Comparison of ENCODE assay signal across 1 cellular context in the genomic region with DNA sequence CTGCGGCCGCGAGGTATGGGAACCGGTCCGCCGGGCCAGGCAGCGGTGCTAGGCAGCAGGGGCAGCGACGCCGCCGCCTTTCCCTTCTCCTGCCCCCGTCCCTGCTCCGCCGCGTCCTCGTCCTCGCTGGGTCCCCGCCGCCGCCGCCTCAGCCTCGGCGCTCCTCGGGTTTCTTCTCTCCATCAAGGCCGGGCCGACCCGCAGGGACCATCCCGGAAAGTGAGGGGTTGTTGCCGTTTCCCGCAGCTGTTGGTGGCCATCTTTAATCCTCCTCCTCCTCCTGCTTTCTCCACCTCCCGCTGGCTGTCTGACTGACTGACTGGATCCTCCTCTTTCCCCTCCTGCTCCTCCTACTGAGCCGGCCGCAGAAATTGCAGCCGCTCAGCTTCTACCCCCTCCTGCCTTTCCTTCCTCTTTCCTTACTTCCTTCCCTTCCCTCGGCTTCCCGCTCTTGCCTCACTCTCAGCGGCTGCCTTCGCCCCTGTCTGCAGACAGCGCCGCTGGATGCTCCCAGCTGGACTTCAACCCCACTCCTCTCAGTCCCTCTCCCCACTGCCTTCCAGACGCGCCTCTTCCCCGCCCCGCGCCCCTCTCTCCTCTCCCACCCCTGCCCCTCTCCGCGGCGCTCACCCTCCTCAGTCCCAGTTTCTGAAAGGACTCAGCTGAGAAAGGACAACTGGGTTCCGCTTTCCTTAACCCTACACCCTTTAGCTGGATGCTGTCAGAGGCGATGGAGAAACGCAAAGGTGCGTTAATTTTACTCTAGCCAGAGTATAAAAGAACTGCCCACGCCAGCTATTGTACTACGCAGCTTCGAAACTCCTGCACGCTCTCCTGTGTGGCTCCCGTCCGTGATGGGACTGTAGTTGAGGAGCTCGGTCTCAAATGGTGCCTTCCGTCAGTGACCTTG.
TF ChIP-seq lines count a peak whose summit lies in the region.

A gene with protein sequence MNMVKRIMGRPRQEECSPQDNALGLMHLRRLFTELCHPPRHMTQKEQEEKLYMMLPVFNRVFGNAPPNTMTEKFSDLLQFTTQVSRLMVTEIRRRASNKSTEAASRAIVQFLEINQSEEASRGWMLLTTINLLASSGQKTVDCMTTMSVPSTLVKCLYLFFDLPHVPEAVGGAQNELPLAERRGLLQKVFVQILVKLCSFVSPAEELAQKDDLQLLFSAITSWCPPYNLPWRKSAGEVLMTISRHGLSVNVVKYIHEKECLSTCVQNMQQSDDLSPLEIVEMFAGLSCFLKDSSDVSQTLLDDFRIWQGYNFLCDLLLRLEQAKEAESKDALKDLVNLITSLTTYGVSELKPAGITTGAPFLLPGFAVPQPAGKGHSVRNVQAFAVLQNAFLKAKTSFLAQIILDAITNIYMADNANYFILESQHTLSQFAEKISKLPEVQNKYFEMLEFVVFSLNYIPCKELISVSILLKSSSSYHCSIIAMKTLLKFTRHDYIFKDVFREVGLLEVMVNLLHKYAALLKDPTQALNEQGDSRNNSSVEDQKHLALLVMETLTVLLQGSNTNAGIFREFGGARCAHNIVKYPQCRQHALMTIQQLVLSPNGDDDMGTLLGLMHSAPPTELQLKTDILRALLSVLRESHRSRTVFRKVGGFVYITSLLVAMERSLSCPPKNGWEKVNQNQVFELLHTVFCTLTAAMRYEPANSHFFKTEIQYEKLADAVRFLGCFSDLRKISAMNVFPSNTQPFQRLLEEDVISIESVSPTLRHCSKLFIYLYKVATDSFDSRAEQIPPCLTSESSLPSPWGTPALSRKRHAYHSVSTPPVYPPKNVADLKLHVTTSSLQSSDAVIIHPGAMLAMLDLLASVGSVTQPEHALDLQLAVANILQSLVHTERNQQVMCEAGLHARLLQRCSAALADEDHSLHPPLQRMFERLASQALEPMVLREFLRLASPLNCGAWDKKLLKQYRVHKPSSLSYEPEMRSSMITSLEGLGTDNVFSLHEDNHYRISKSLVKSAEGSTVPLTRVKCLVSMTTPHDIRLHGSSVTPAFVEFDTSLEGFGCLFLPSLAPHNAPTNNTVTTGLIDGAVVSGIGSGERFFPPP (N-terminal part only) (minus strand): TSS at position 309 of the 910 bp plus-strand sequence. CDS start 106,099 bp downstream, outside the sequence.

TF ChIP-seq in HepG2, 621 proteins besides CTCF, POLR2A, EP300 and RAD21 (continued from another document and continues in another):
- TF ChIP-seq, protein P1, sequence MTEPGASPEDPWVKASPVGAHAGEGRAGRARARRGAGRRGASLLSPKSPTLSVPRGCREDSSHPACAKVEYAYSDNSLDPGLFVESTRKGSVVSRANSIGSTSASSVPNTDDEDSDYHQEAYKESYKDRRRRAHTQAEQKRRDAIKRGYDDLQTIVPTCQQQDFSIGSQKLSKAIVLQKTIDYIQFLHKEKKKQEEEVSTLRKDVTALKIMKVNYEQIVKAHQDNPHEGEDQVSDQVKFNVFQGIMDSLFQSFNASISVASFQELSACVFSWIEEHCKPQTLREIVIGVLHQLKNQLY (CRISPR knock-in tag; IDR thresholded peaks at IDR 0.05), result no peak
- TF ChIP-seq ZNF180 (CRISPR knock-in tag; IDR thresholded peaks at IDR 0.05; ENCODE audit: borderline replicate concordance, low read depth) (no peak), PCBP2 (optimal IDR thresholded peaks at IDR 0.05; ENCODE audit: low read depth, low read length, poor library complexity, severe bottlenecking) (no peak), SAP130 (CRISPR knock-in tag; IDR thresholded peaks at IDR 0.05; ENCODE audit: low read depth) (peak; percentile 70; the same call in 1 of the 2 replicates), ZNF569 (CRISPR knock-in tag; IDR thresholded peaks at IDR 0.05; ENCODE audit: borderline replicate concordance) (no peak), ZSCAN21 (CRISPR knock-in tag; IDR thresholded peaks at IDR 0.05; ENCODE audit: borderline replicate concordance) (no peak), ZNF629 (CRISPR knock-in tag; conservative IDR thresholded peaks at IDR 0.05) (no peak; the same call in 1 of the 2 replicates), KLF11 (CRISPR knock-in tag; IDR thresholded peaks at IDR 0.05) (no peak; the same call in 1 of the 2 replicates), ESRRA (CRISPR knock-in tag; IDR thresholded peaks at IDR 0.05; ENCODE audit: low read depth) (no peak), NCOA2 (CRISPR knock-in tag; IDR thresholded peaks at IDR 0.05) (no peak; the same call in 1 of the 2 replicates), MED8 (CRISPR knock-in tag; IDR thresholded peaks at IDR 0.05; ENCODE audit: insufficient replicate concordance) (no peak), CREB1 (IDR thresholded peaks at IDR 0.05) (no peak), CREB1 (CRISPR knock-in tag; IDR thresholded peaks at IDR 0.05) (no peak), YEATS4 (CRISPR knock-in tag; IDR thresholded peaks at IDR 0.05; ENCODE audit: borderline replicate concordance) (peak; percentile 79), ZNF33A (CRISPR knock-in tag; IDR thresholded peaks at IDR 0.05; ENCODE audit: borderline replicate concordance) (no peak), ZNF670 (CRISPR knock-in tag; IDR thresholded peaks at IDR 0.05; ENCODE audit: borderline replicate concordance) (0 out of 2 replicates have a peak, but pooled peaks have one; percentile 59), KLF15 (CRISPR knock-in tag; IDR thresholded peaks at IDR 0.05; ENCODE audit: borderline replicate concordance) (no peak), NFYC (CRISPR knock-in tag; IDR thresholded peaks at IDR 0.05) (no peak; the same call in 1 of the 2 replicates), NFYB (CRISPR knock-in tag; IDR thresholded peaks at IDR 0.05) (no peak), ZNF713 (CRISPR knock-in tag; IDR thresholded peaks at IDR 0.05) (no peak), RELA (CRISPR knock-in tag; IDR thresholded peaks at IDR 0.05) (no peak), KLF16 (CRISPR knock-in tag; IDR thresholded peaks at IDR 0.05) (peak in 1 of 2 experiments; percentile 29; a peak in 1 of 4 replicates), NR1H2 (CRISPR knock-in tag; IDR thresholded peaks at IDR 0.05; ENCODE audit: borderline replicate concordance, low read depth) (no peak), SETDB1 (CRISPR knock-in tag; IDR thresholded peaks at IDR 0.05; ENCODE audit: borderline replicate concordance) (no peak), ZNF761 (CRISPR knock-in tag; conservative IDR thresholded peaks at IDR 0.05) (no peak), MATR3 (CRISPR knock-in tag; IDR thresholded peaks at IDR 0.05) (no peak), TGIF2 (CRISPR knock-in tag; IDR thresholded peaks at IDR 0.05) (no peak; the same call in 1 of the 2 replicates), FOXK2 (IDR thresholded peaks at IDR 0.05) (no peak), ZBTB7B (CRISPR knock-in tag; IDR thresholded peaks at IDR 0.05) (peak; percentile 20; the same call in 1 of the 2 replicates), NFRKB (IDR thresholded peaks at IDR 0.05) (no peak), GTF2F1 (IDR thresholded peaks at IDR 0.05; ENCODE audit: low read length) (no peak), ZNF564 (CRISPR knock-in tag; IDR thresholded peaks at IDR 0.05) (no peak; the same call in 1 of the 2 replicates), BRD4 (CRISPR knock-in tag; IDR thresholded peaks at IDR 0.05) (no peak), ZNF577 (CRISPR knock-in tag; IDR thresholded peaks at IDR 0.05; ENCODE audit: borderline replicate concordance, low read depth) (no peak), NR3C1 (CRISPR knock-in tag; IDR thresholded peaks at IDR 0.05) (no peak), TEAD2 (CRISPR knock-in tag; IDR thresholded peaks at IDR 0.05) (no peak), ZNF883 (CRISPR knock-in tag; IDR thresholded peaks at IDR 0.05; ENCODE audit: not compliant biosample characterization) (no peak), U2AF2 (IDR thresholded peaks at IDR 0.05; ENCODE audit: low read depth, low read length) (no peak)
- TF ChIP-seq, protein P2, sequence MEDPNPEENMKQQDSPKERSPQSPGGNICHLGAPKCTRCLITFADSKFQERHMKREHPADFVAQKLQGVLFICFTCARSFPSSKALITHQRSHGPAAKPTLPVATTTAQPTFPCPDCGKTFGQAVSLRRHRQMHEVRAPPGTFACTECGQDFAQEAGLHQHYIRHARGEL (CRISPR knock-in tag; IDR thresholded peaks at IDR 0.05), result no peak
- TF ChIP-seq, protein P3, sequence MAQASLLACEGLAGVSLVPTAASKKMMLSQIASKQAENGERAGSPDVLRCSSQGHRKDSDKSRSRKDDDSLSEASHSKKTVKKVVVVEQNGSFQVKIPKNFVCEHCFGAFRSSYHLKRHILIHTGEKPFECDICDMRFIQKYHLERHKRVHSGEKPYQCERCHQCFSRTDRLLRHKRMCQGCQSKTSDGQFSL (CRISPR knock-in tag; IDR thresholded peaks at IDR 0.05), result 0 out of 2 replicates have a peak, but pooled peaks have one; percentile 45
- TF ChIP-seq, protein P4, sequence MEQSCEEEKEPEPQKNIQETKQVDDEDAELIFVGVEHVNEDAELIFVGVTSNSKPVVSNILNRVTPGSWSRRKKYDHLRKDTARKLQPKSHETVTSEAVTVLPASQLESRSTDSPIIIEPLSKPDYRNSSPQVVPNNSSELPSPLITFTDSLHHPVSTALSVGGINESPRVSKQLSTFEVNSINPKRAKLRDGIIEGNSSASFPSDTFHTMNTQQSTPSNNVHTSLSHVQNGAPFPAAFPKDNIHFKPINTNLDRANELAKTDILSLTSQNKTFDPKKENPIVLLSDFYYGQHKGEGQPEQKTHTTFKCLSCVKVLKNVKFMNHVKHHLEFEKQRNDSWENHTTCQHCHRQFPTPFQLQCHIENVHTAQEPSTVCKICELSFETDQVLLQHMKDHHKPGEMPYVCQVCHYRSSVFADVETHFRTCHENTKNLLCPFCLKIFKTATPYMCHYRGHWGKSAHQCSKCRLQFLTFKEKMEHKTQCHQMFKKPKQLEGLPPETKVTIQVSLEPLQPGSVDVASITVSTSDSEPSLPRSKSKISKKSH (CRISPR knock-in tag; IDR thresholded peaks at IDR 0.05; ENCODE audit: borderline replicate concordance), result no peak
- TF ChIP-seq, protein P5, sequence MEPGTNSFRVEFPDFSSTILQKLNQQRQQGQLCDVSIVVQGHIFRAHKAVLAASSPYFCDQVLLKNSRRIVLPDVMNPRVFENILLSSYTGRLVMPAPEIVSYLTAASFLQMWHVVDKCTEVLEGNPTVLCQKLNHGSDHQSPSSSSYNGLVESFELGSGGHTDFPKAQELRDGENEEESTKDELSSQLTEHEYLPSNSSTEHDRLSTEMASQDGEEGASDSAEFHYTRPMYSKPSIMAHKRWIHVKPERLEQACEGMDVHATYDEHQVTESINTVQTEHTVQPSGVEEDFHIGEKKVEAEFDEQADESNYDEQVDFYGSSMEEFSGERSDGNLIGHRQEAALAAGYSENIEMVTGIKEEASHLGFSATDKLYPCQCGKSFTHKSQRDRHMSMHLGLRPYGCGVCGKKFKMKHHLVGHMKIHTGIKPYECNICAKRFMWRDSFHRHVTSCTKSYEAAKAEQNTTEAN (CRISPR knock-in tag; conservative IDR thresholded peaks at IDR 0.05), result no peak
- TF ChIP-seq, protein P6, sequence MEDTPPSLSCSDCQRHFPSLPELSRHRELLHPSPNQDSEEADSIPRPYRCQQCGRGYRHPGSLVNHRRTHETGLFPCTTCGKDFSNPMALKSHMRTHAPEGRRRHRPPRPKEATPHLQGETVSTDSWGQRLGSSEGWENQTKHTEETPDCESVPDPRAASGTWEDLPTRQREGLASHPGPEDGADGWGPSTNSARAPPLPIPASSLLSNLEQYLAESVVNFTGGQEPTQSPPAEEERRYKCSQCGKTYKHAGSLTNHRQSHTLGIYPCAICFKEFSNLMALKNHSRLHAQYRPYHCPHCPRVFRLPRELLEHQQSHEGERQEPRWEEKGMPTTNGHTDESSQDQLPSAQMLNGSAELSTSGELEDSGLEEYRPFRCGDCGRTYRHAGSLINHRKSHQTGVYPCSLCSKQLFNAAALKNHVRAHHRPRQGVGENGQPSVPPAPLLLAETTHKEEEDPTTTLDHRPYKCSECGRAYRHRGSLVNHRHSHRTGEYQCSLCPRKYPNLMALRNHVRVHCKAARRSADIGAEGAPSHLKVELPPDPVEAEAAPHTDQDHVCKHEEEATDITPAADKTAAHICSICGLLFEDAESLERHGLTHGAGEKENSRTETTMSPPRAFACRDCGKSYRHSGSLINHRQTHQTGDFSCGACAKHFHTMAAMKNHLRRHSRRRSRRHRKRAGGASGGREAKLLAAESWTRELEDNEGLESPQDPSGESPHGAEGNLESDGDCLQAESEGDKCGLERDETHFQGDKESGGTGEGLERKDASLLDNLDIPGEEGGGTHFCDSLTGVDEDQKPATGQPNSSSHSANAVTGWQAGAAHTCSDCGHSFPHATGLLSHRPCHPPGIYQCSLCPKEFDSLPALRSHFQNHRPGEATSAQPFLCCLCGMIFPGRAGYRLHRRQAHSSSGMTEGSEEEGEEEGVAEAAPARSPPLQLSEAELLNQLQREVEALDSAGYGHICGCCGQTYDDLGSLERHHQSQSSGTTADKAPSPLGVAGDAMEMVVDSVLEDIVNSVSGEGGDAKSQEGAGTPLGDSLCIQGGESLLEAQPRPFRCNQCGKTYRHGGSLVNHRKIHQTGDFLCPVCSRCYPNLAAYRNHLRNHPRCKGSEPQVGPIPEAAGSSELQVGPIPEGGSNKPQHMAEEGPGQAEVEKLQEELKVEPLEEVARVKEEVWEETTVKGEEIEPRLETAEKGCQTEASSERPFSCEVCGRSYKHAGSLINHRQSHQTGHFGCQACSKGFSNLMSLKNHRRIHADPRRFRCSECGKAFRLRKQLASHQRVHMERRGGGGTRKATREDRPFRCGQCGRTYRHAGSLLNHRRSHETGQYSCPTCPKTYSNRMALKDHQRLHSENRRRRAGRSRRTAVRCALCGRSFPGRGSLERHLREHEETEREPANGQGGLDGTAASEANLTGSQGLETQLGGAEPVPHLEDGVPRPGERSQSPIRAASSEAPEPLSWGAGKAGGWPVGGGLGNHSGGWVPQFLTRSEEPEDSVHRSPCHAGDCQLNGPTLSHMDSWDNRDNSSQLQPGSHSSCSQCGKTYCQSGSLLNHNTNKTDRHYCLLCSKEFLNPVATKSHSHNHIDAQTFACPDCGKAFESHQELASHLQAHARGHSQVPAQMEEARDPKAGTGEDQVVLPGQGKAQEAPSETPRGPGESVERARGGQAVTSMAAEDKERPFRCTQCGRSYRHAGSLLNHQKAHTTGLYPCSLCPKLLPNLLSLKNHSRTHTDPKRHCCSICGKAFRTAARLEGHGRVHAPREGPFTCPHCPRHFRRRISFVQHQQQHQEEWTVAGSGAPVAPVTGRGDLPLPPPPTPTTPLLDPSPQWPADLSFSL (CRISPR knock-in tag; IDR thresholded peaks at IDR 0.05), result no peak
- TF ChIP-seq, protein P7, sequence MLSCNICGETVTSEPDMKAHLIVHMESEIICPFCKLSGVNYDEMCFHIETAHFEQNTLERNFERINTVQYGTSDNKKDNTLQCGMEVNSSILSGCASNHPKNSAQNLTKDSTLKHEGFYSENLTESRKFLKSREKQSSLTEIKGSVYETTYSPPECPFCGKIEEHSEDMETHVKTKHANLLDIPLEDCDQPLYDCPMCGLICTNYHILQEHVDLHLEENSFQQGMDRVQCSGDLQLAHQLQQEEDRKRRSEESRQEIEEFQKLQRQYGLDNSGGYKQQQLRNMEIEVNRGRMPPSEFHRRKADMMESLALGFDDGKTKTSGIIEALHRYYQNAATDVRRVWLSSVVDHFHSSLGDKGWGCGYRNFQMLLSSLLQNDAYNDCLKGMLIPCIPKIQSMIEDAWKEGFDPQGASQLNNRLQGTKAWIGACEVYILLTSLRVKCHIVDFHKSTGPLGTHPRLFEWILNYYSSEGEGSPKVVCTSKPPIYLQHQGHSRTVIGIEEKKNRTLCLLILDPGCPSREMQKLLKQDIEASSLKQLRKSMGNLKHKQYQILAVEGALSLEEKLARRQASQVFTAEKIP (CRISPR knock-in tag; IDR thresholded peaks at IDR 0.05; ENCODE audit: borderline replicate concordance), result no peak
- TF ChIP-seq, protein P8, sequence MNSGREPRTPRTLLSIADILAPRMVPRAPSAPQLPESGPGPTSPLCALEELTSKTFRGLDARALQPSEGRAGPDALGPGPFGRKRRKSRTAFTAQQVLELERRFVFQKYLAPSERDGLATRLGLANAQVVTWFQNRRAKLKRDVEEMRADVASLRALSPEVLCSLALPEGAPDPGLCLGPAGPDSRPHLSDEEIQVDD (CRISPR knock-in tag; IDR thresholded peaks at IDR 0.05; ENCODE audit: borderline replicate concordance), result no peak
